In the genomic region with DNA sequence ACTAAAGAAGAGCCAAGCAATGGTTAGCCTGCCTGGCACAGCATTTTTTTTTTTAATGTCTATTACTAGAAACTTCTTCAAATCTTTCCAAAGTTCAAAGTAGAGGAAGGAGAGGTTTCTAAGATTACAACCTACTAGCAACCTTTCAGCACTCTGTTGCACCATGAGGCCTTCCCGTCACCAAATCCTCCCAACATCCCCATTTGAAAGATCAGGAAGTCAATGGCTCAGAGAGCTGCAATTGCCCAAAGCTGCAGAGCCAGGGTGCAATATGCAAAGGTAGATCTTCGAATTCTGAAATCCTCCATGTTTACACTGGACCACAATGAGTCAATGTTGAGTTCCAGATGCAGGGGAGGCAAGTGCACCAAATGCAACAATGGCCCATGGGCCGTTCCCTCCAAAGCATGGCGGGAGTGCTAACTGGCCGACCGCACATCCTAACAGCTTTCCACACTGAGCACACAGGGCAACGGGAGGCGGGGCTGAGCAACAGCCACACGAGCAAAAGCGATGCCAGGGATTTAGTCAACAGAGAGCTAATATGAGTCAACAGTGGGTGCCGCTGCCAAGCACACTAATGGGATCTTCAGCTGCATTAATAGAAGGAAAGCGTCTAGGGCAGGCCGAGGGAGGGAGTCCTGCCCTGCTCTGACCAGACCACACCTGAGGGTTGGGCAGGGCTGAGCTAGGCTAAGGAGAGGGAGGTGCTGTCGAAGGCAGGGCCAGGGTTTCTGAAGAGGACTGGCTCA, we compare ENCODE assay signal across 1 cellular context.
TF ChIP-seq lines count a peak whose summit lies in the region.

No MANE protein-coding gene starts in this region.

TF ChIP-seq in IMR-90, 13 proteins besides CTCF, POLR2A, EP300 and RAD21 (continued from another document):
- TF ChIP-seq ELK1 (IDR thresholded peaks at IDR 0.05; ENCODE audit: borderline replicate concordance, low read depth, low read length) = no peak
- TF ChIP-seq MAZ (IDR thresholded peaks at IDR 0.05; ENCODE audit: borderline replicate concordance, low read depth, low read length) = no peak
- no peak for TF ChIP-seq CEBPB (IDR thresholded peaks at IDR 0.05; ENCODE audit: low read depth, low read length)
- no peak for TF ChIP-seq SMC3 (IDR thresholded peaks at IDR 0.05; ENCODE audit: low read depth, low read length)
- TF ChIP-seq MAFK (IDR thresholded peaks at IDR 0.05; ENCODE audit: low read depth, low read length) = no peak
- no peak for TF ChIP-seq RCOR1 (IDR thresholded peaks at IDR 0.05; ENCODE audit: insufficient replicate concordance, low read length)
- no peak for TF ChIP-seq NFE2L2 (IDR thresholded peaks at IDR 0.05; ENCODE audit: low read depth, low read length)
- no peak for TF ChIP-seq BHLHE40 (IDR thresholded peaks at IDR 0.05; ENCODE audit: low read depth, low read length)
- no peak for TF ChIP-seq MXI1 (IDR thresholded peaks at IDR 0.05; ENCODE audit: borderline replicate concordance, low read depth, low read length)
